Comparison of ENCODE assay signal across 8 cellular contexts in genomic region chr11:126354631-126355323, GRCh38. TPM values are rescaled to one million over a fixed set of nuclear protein-coding genes. Genes with fewer than 3 reads are reported as not detected.
DNase-seq lines count a peak whose midpoint lies in the region; TF ChIP-seq lines count a peak whose summit lies in the region.

No MANE protein-coding gene starts in this region.

- no peaks in the 10 kb centered on the region for H3K9me2 ChIP-seq in OCI-LY1 (ENCODE audit: low read depth, low read length)

- H3K56ac ChIP-seq in H9 (ENCODE audit: insufficient read length, low read depth, low read length) = no peak overlapping the region

- H3K18ac ChIP-seq in H9 (ENCODE audit: insufficient read length, low read depth, low read length) = peak overlapping the region; percentile 82

- H4K5ac ChIP-seq in H9 (ENCODE audit: insufficient read length, low read depth, low read length) = no peak overlapping the region

- peak overlapping the region; percentile 78 for H3K14ac ChIP-seq in H9 (ENCODE audit: insufficient read depth, low read length)

- H3K9ac ChIP-seq in H9 (ENCODE audit: extremely low read depth, insufficient read length, low read length) (peak overlapping the region; percentile 76), OCI-LY1 (ENCODE audit: low read length) (peak overlapping the region; percentile 96)

- no peak overlapping the region for H2BK120ac ChIP-seq in H9 (ENCODE audit: low read depth, low read length, poor library complexity, severe bottlenecking)

- DNase-seq in GM13977 (ENCODE audit: low spot score) (peak; percentile 56), H9 (no peak), dermis blood vessel endothelial cell (peak; percentile 30), nephron progenitor cell (no peak), GM03348 (ENCODE audit: low spot score) (no peak), NCI-H187 treated with DMSO at 0.1 percent for 48 hours (lab: John Stamatoyannopoulos, UW) (no peak), NCI-H1417 treated with DMSO at 0.1 percent for 48 hours (lab: John Stamatoyannopoulos, UW) (no peak)

- TF ChIP-seq CTCF in GM13977 (IDR thresholded peaks at IDR 0.05; ENCODE audit: extremely low read depth, insufficient read depth, missing control alignments) (no peak), H9 (conservative IDR thresholded peaks at IDR 0.05) (no peak), OCI-LY1 (IDR thresholded peaks at IDR 0.05; ENCODE audit: low read length) (no peak), nephron progenitor cell (IDR thresholded peaks at IDR 0.05) (no peak)

- H2BK12ac ChIP-seq in H9 (ENCODE audit: insufficient read length, low read depth, low read length) = no peak overlapping the region

- H3K27ac ChIP-seq in H9 (ENCODE audit: insufficient read length, low read depth, low read length) (no peak overlapping the region), OCI-LY1 (ENCODE audit: low read depth, low read length, poor library complexity, severe bottlenecking) (peak overlapping the region; percentile 23)

- H3K79me2 ChIP-seq in H9 (ENCODE audit: insufficient read depth, low read length) (peaks cover 7% of the 10 kb centered on the region; the same call in 1 of the 2 replicates), OCI-LY1 (ENCODE audit: insufficient read depth, low read length) (no peaks in the 10 kb centered on the region)

- no peak overlapping the region for H3T11ph ChIP-seq in H9 (ENCODE audit: low read length)

- no peaks in the 10 kb centered on the region for H3K36me3 ChIP-seq in OCI-LY1 (ENCODE audit: insufficient read depth, low read length)

- no peak overlapping the region for H2BK5ac ChIP-seq in H9 (ENCODE audit: insufficient read length, low read length)

- in situ Hi-C loops in GM13977 (cut with MboI; ENCODE audit: low pct_unique_long_range_greater_than_20kb, low sequenced_read_pairs, unreplicated experiment) = no loop called here

- H4K8ac ChIP-seq in H9 (replicated peaks; ENCODE audit: insufficient read length, low read depth, low read length) = no peak overlapping the region

- H3K4me2 ChIP-seq in H9 (ENCODE audit: insufficient read depth, insufficient read length, low read length) (peak overlapping the region; percentile 52), OCI-LY1 (ENCODE audit: low read length) (peak overlapping the region; percentile 98)

- no peak overlapping the region for H2BK20ac ChIP-seq in H9 (ENCODE audit: low read depth, low read length, poor library complexity, severe bottlenecking)

- no peak overlapping the region for H2AK5ac ChIP-seq in H9 (ENCODE audit: insufficient read length, low read length)

- H3K9me3 ChIP-seq in H9 (ENCODE audit: control insufficient read depth, low read depth, low read length) = no peaks in the 10 kb centered on the region
- no peaks in the 10 kb centered on the region for H3K9me3 ChIP-seq in OCI-LY1 (ENCODE audit: low read length)

- no peaks in the 10 kb centered on the region for H4K20me1 ChIP-seq in H9 (ENCODE audit: control insufficient read depth, insufficient read depth, insufficient read length)
- no peaks in the 10 kb centered on the region for H4K20me1 ChIP-seq in OCI-LY1 (ENCODE audit: insufficient read depth, low read length)

- H3K9me3 Mint-ChIP-seq in H9 (no peaks in the 10 kb centered on the region; a peak in 1 of 5 replicates), nephron progenitor cell (no peaks in the 10 kb centered on the region)

- peak overlapping the region; percentile 83 to 94 for H3K4me3 Mint-ChIP-seq in H9
- H3K4me3 Mint-ChIP-seq in nephron progenitor cell = peak overlapping the region; percentile 93

- H3K4me1 ChIP-seq in H9 (ENCODE audit: insufficient read depth, low read length) (peaks cover 6% of the 10 kb centered on the region), OCI-LY1 (ENCODE audit: insufficient read depth, low read length, severe bottlenecking) (peaks cover 26% of the 10 kb centered on the region)

- H3K36me3 Mint-ChIP-seq in H9 (ENCODE audit: insufficient read depth in 1 of 3, low read depth in 3 of 3) (peaks cover 6 to 10% (median 6%) of the 10 kb centered on the region in 3 experiments; a peak in 5 of 7 replicates), nephron progenitor cell (ENCODE audit: low read depth) (peaks cover 10% of the 10 kb centered on the region)

- H3K79me1 ChIP-seq in H9 (ENCODE audit: insufficient read depth, low read depth, low read length, poor library complexity, severe bottlenecking) = no peaks in the 10 kb centered on the region

- H3K4me3 ChIP-seq in OCI-LY1 (ENCODE audit: low read depth, low read length, poor library complexity, severe bottlenecking) = peak overlapping the region; percentile 96

- no peak overlapping the region for H3K4ac ChIP-seq in H9 (ENCODE audit: low read depth, low read length)

- peaks cover 5% of the 10 kb centered on the region for H3K23me2 ChIP-seq in H9 (ENCODE audit: insufficient read length, low read depth, low read length, poor library complexity, severe bottlenecking)

- H3K4me1 Mint-ChIP-seq in H9 (peaks cover 38 to 57% of the 10 kb centered on the region in 2 experiments), nephron progenitor cell (peaks cover 69% of the 10 kb centered on the region)

- WGBS in H9 (ENCODE audit: extremely low coverage, insufficient read length, low lambda C conversion rate) = no CpG with 5 or more reads among the region's 15 CpGs

- H2AFZ ChIP-seq in H9 (ENCODE audit: low read length) (no peak overlapping the region), OCI-LY1 (ENCODE audit: low read length) (no peak overlapping the region)

- H3K27ac Mint-ChIP-seq in H9 (peak overlapping the region; percentile 74 to 95 (median 76); a peak in 5 of 7 replicates), nephron progenitor cell (no peak overlapping the region)

- H3F3A ChIP-seq in OCI-LY1 (ENCODE audit: insufficient read depth, low read length) = no peaks in the 10 kb centered on the region

- H3K27me3 ChIP-seq in H9 (ENCODE audit: insufficient read depth, low read length) (no peaks in the 10 kb centered on the region), OCI-LY1 (ENCODE audit: insufficient read depth, low read length) (no peaks in the 10 kb centered on the region)

- H3K23ac ChIP-seq in H9 (ENCODE audit: insufficient read length, low read depth, low read length) = no peak overlapping the region

- H2BK15ac ChIP-seq in H9 (ENCODE audit: low read depth, low read length) = no peak overlapping the region

- no peak overlapping the region for H4K91ac ChIP-seq in H9 (ENCODE audit: insufficient read length, low read depth, low read length)

- H3K27me3 Mint-ChIP-seq in H9 (ENCODE audit: low read depth) (no peaks in the 10 kb centered on the region; the same call in 1 of the 2 replicates), nephron progenitor cell (ENCODE audit: low read depth, poor library complexity) (peaks cover 3% of the 10 kb centered on the region)

RNA-seq across cellular contexts. Expression of gene ST3GAL4, which starts 0.7 kb away (rescaled TPM):
- total RNA-seq in H9 (2021) (12.2 and 13.6 TPM in 2 replicates), dermis blood vessel endothelial cell (15.8 and 16.1 TPM in 2 replicates)

RNA-seq across cellular contexts. Expression of gene DCPS, which starts 50.9 kb away (rescaled TPM):
- total RNA-seq in H9 (2021) = 24.4 and 27.7 TPM in 2 replicates
- 6.6 and 11.4 TPM in 2 replicates for total RNA-seq in dermis blood vessel endothelial cell

Comparison
In these comparisons a context has a peak if more than half of its experiments do, and no peak if none do; other contexts are left out.
1. DNase-seq: peak in GM13977 (single experiment) and dermis blood vessel endothelial cell (single experiment); none in H9 (single experiment), nephron progenitor cell (single experiment), GM03348 (single experiment), NCI-H187 treated with DMSO at 0.1 percent for 48 hours (single experiment) and NCI-H1417 treated with DMSO at 0.1 percent for 48 hours (single experiment).